ENCODE assay signal across 22 cellular contexts in genomic region chr21:29248124-29248523, GRCh38.
DNase-seq lines count a peak whose midpoint lies in the region; ATAC-seq, FAIRE-seq and TF ChIP-seq lines count a peak whose summit lies in the region.
"Had no signal": no experiment of that assay in that cellular context is flagged by ENCODE, and none has a peak within 500 bp of the region (broad histone marks: within the 10 kb centered on the region; RNA-seq: fewer than 3 reads in every experiment).

No MANE protein-coding gene starts in this region.

- no peak overlapping the region for H2AFZ ChIP-seq in ACC112 (ENCODE audit: low read length, unreplicated experiment)

- DNase-seq in HCEC 1CT (peak; percentile 62), SIG-M5 (lab: John Stamatoyannopoulos, UW) (peak; percentile 24), fibroblast of mammary gland (ENCODE audit: low read depth) (peak; percentile 69), NCI-H1930 (lab: John Stamatoyannopoulos, UW) (no peak), H54 (ENCODE audit: insufficient read length, low spot score) (no peak)
- DNase-seq: activated CD4-positive, alpha-beta T cell treated with anti-CD3 and anti-CD28 coated beads for 48 hours; activated CD8-positive, alpha-beta memory T cell treated with anti-CD3 and anti-CD28 coated beads, Interleukin-2, amount 10 ng/mL, durations not matched to agents 7 days and 5 days; activated effector memory CD4-positive, alpha-beta T cell treated with anti-CD3 and anti-CD28 coated beads, Interleukin-2, amount 50 U/mL, for 16 hours; amniotic stem cell; CD8-positive, alpha-beta memory T cell; central memory CD4-positive, alpha-beta T cell; DND-41; erythroblast; left ventricle myocardium superior; NCI-H1048; NCI-H2171 treated with DMSO at 0.1 percent for 48 hours; SK-N-SH; spleen had no signal

- no peaks in the 10 kb centered on the region for H3K36me3 ChIP-seq in ACC112 (ENCODE audit: insufficient read depth, low read length)
- H3K36me3 ChIP-seq: spleen had no signal

- no peak for FAIRE-seq in H54 (lab: Jason Lieb, UNC)

- peak overlapping the region; percentile 42; the same call in 1 of the 2 replicates for H3K27ac ChIP-seq in ACC112 (ENCODE audit: low read depth, low read length)

- no peak for TF ChIP-seq POLR2A in H54 (IDR thresholded peaks at IDR 0.05; ENCODE audit: low read depth, low read length)

- H3K4me1 ChIP-seq in ACC112 (ENCODE audit: control insufficient read depth, insufficient read depth, low read length, unreplicated experiment) = no peaks in the 10 kb centered on the region

- TF ChIP-seq CTCF in fibroblast of mammary gland (conservative IDR thresholded peaks at IDR 0.05; ENCODE audit: control insufficient read depth, insufficient read depth, low read depth, low read length) = no peak

- H3K79me2 ChIP-seq in ACC112 (ENCODE audit: control insufficient read depth, insufficient read depth, low read length, unreplicated experiment) = no peaks in the 10 kb centered on the region

- ATAC-seq in GM21528 (IDR thresholded peaks at IDR 0.05; ENCODE audit: low FRiP score, unreplicated experiment) (no peak), GM18867 (IDR thresholded peaks at IDR 0.05; ENCODE audit: unreplicated experiment) (no peak)
- ATAC-seq: activated CD8-positive, alpha-beta memory T cell treated with anti-CD3 and anti-CD28 coated beads, Interleukin-2, amount 10 ng/mL, durations not matched to agents 7 days and 5 days; left ventricle myocardium superior; Panc1 had no signal

- H3K4me3 ChIP-seq in ACC112 (ENCODE audit: low read depth, low read length) = no peak overlapping the region
- no peak overlapping the region for H3K4me3 ChIP-seq in fibroblast of mammary gland (ENCODE audit: control insufficient read depth, low read depth, low read length)
- H3K4me3 ChIP-seq: spleen had no signal

- no peaks in the 10 kb centered on the region for H3K27me3 ChIP-seq in ACC112 (ENCODE audit: insufficient read depth, low read length)
- H3K27me3 ChIP-seq: spleen had no signal

Comparison
In these comparisons a context has a peak if more than half of its experiments do, and no peak if none do; other contexts are left out.
1. DNase-seq: peak in HCEC 1CT (single experiment), SIG-M5 (single experiment) and fibroblast of mammary gland (single experiment); none in NCI-H1930 (0 of 2) and H54 (single experiment).